9 cellular contexts compared by ENCODE assay signal in the genomic region with DNA sequence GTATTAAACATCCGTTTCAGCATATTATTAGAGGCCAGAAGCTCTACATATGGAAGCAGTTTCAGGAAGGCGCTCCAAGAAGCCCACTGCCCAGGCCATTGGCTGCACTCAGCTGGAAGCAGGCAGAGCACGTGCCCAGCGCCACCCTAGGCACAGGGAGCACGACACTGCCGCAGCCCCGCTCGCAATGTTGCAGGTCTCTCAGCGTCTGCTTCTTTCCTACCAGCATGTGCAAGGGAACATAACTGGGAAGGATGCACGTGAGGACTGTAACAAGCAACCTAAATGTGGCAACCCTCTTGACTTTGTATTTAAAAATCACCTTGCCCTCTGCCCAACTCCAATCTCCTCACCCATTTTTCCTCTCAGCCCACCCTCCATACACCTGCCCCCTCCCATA. TPM values are rescaled to one million over a fixed set of nuclear protein-coding genes. Genes with fewer than 3 reads are reported as not detected.
"Had no signal": no experiment of that assay in that cellular context is flagged by ENCODE, and none has a peak within 500 bp of the region (broad histone marks: within the 10 kb centered on the region; RNA-seq: fewer than 3 reads in every experiment).

No MANE protein-coding gene starts in this region.

- H3K9ac ChIP-seq: GM23248 had no signal

- H3K4me3 ChIP-seq: GM23248, K562 had no signal

- ATAC-seq: K562 had no signal

- H2AFZ ChIP-seq: GM23248 had no signal

- DNase-seq: GM23248, GOT3, H7, HCEC 1CT, IMR-90, KG1 had no signal

- H3K27ac ChIP-seq: GM23248 had no signal

RNA-seq across cellular contexts. Expression of a gene that starts 3.5 kb away (rescaled TPM):
- total RNA-seq: GM23248, H4, HT-29, IMR-90, K562 had no signal
- polyA plus RNA-seq: GM23248, IMR-90, K562 had no signal
